ENCODE assay signal across 3 cellular contexts in the genomic region with DNA sequence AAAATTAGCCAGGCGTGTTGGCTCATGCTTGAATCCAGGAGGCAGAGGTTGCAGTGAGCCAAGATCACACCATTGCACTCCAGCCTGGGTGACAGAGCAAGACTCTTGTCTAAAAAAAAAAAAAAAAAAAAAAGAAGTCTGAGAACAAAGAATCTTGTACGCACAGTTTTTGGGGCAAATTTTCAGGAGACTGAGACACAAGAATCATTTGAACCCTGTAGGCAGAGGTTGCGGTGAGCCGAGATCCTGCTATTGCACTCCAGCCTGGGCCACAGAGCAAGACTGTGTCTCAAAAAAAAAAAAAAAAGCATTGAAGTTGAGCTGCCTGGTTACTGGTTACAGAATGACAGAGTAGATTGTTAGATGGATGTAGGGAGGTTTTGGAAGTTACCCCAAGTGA. TPM values are rescaled to one million over a fixed set of nuclear protein-coding genes. Genes with fewer than 3 reads are reported as not detected.
"Had no signal": no experiment of that assay in that cellular context is flagged by ENCODE, and none has a peak within 500 bp of the region (broad histone marks: within the 10 kb centered on the region; RNA-seq: fewer than 3 reads in every experiment).

No MANE protein-coding gene starts in this region.

RNA-seq across cellular contexts. Expression of a gene that starts 46.7 kb away (rescaled TPM):
- total RNA-seq: astrocyte, bronchial epithelial cell, chondrocyte had no signal
